In the genomic region with DNA sequence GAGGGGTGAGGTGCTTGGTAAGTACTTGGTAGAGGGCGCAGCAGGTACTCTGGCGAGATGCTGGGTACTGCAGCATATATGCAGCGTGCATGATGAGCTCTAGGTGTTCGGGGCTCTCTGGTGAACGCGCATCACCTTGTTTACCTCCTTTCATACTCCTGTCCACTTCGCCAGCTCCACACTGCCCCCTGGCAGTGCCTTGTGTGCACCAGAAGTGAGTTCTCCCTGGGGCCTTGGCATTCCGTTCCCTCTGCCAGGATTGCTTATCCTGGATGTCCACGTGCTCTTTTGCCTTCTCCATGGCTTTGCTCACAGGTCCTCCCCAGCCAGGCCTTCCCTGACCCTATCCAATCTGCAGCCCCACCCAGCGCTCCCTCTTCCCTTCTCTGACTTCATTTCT, we compare ENCODE assay signal across 8 cellular contexts.
DNase-seq lines count a peak whose midpoint lies in the region; ATAC-seq and TF ChIP-seq lines count a peak whose summit lies in the region.

No MANE protein-coding gene starts in this region.

- CTCF ChIA-PET in activated naive CD4-positive, alpha-beta T cell treated with anti-CD3 and anti-CD28 coated beads, Interleukin-2, amount 10 ng/mL, durations not matched to agents 7 days and 5 days (lab: Charles Lee), result interaction anchor here (0.7 to 2.9 kb wide), 11 partner anchors 11 to 153 kb away, joined by 3 to 17 read pairs (median 5); a partner anchor contains a TSS

- H4K20me1 ChIP-seq in OCI-LY1 (ENCODE audit: insufficient read depth, low read length), result no peaks in the 10 kb centered on the region

- H3K4me1 ChIP-seq in OCI-LY1 (ENCODE audit: insufficient read depth, low read length, severe bottlenecking), result no peaks in the 10 kb centered on the region
- no peaks in the 10 kb centered on the region for H3K4me1 ChIP-seq in lung (ENCODE audit: control insufficient read depth in 2 of 2, insufficient read depth in 2 of 2, low read length in 2 of 2)

- no peak overlapping the region for H3K4me3 Mint-ChIP-seq in activated naive CD4-positive, alpha-beta T cell treated with anti-CD3 and anti-CD28 coated beads, Interleukin-2, amount 10 ng/mL, durations not matched to agents 7 days and 5 days

- H3F3A ChIP-seq in OCI-LY1 (ENCODE audit: insufficient read depth, low read length), result no peaks in the 10 kb centered on the region

- no peak overlapping the region for H3K27ac Mint-ChIP-seq in activated naive CD4-positive, alpha-beta T cell treated with anti-CD3 and anti-CD28 coated beads, Interleukin-2, amount 10 ng/mL, durations not matched to agents 7 days and 5 days

- no peak overlapping the region for H3K4me2 ChIP-seq in OCI-LY1 (ENCODE audit: low read length)

- peaks cover 15% of the 10 kb centered on the region for H3K27me3 Mint-ChIP-seq in activated naive CD4-positive, alpha-beta T cell treated with anti-CD3 and anti-CD28 coated beads, Interleukin-2, amount 10 ng/mL, durations not matched to agents 7 days and 5 days

- H3K4me1 Mint-ChIP-seq in activated naive CD4-positive, alpha-beta T cell treated with anti-CD3 and anti-CD28 coated beads, Interleukin-2, amount 10 ng/mL, durations not matched to agents 7 days and 5 days, result no peaks in the 10 kb centered on the region

- H3K4me3 ChIP-seq in OCI-LY1 (ENCODE audit: low read depth, low read length, poor library complexity, severe bottlenecking) (no peak overlapping the region), lung (no peak overlapping the region)

- H3K79me2 ChIP-seq in OCI-LY1 (ENCODE audit: insufficient read depth, low read length), result no peaks in the 10 kb centered on the region

- no peak overlapping the region for H3K9ac ChIP-seq in OCI-LY1 (ENCODE audit: low read length)

- H3K27me3 ChIP-seq in OCI-LY1 (ENCODE audit: insufficient read depth, low read length) (no peaks in the 10 kb centered on the region; the same call in 1 of the 2 replicates), lung (ENCODE audit: control insufficient read depth, insufficient read depth) (peaks cover 5% of the 10 kb centered on the region)

- DNase-seq in NCI-H1417 (lab: John Stamatoyannopoulos, UW), result peak; percentile 38 to 61 (median 57)
- DNase-seq in NCI-H1417 treated with DMSO at 0.1 percent for 48 hours (lab: John Stamatoyannopoulos, UW), result no peak
- peak; percentile 56 for DNase-seq in activated naive CD4-positive, alpha-beta T cell treated with anti-CD3 and anti-CD28 coated beads, Interleukin-2, amount 10 ng/mL, durations not matched to agents 7 days and 5 days
- peak; percentile 31 for DNase-seq in lung (ENCODE audit: low spot score)

- H3K9me3 Mint-ChIP-seq in activated naive CD4-positive, alpha-beta T cell treated with anti-CD3 and anti-CD28 coated beads, Interleukin-2, amount 10 ng/mL, durations not matched to agents 7 days and 5 days, result no peaks in the 10 kb centered on the region

- H3K36me3 Mint-ChIP-seq in activated naive CD4-positive, alpha-beta T cell treated with anti-CD3 and anti-CD28 coated beads, Interleukin-2, amount 10 ng/mL, durations not matched to agents 7 days and 5 days, result no peaks in the 10 kb centered on the region

- H3K36me3 ChIP-seq in OCI-LY1 (ENCODE audit: insufficient read depth, low read length) (no peaks in the 10 kb centered on the region), lung (ENCODE audit: control insufficient read depth in 2 of 2, insufficient read depth in 2 of 2, low read length in 2 of 2) (no peaks in the 10 kb centered on the region)

- TF ChIP-seq CTCF in OCI-LY1 (IDR thresholded peaks at IDR 0.05; ENCODE audit: low read length), result peak; percentile 61
- no peak for TF ChIP-seq CTCF in lung (IDR thresholded peaks at IDR 0.05; ENCODE audit: control extremely low read depth, extremely low read depth)

- no peak overlapping the region for H2AFZ ChIP-seq in OCI-LY1 (ENCODE audit: low read length)

- no peak for ATAC-seq in lung (ENCODE audit: insufficient read depth, low FRiP score)
- no peak for ATAC-seq in GM21381 (IDR thresholded peaks at IDR 0.05; ENCODE audit: unreplicated experiment)
- no peak for ATAC-seq in HG02852 (IDR thresholded peaks at IDR 0.05; ENCODE audit: unreplicated experiment)
- no peak for ATAC-seq in HG02973 (IDR thresholded peaks at IDR 0.05; ENCODE audit: unreplicated experiment)

- H3K27ac ChIP-seq in OCI-LY1 (ENCODE audit: low read depth, low read length, poor library complexity, severe bottlenecking) (no peak overlapping the region), lung (ENCODE audit: low read depth in 1 of 2, low read length in 1 of 2) (no peak overlapping the region)

- H3K9me3 ChIP-seq in OCI-LY1 (ENCODE audit: low read length) (no peaks in the 10 kb centered on the region), lung (ENCODE audit: control insufficient read depth in 2 of 2, insufficient read depth in 1 of 2, low read length in 1 of 2) (no peaks in the 10 kb centered on the region)

- no peaks in the 10 kb centered on the region for H3K9me2 ChIP-seq in OCI-LY1 (ENCODE audit: low read depth, low read length)

- 45 to 56% methylated on average over 10 of the region's 10 CpGs for WGBS in lung, 2 donors
